In the genomic region with DNA sequence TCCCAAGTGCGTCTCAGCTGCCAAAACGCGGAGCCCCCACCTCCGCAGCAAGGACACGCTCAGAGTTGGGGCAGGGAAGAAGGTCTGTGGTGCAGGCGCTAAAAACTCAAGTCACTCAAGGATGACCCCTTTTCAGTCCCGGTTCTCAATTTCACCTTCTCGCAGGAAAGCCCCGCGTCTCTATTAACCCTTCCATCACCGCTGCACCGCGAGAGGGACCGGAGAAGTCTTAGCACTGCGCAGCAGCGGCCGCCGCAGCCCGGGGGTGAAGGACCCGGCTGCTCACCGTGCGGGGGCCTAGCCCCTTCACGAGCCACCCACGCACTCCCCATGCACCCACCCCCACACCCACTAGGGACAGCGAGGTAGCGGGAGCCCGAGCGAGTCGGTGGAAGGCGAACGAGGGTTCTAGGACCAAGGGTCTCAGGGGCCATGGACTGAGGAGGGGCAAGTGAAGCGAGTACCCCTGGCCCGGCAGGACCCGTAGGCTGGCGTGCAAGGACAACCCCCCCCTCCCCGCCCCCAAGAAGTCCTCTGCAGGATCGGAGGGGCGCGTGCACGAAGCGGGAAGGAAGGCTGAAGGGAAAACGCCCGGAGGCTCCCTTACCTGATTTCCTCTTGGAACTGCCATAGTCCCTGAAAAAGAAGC, we compare ENCODE assay signal across 8 cellular contexts.
DNase-seq lines count a peak whose midpoint lies in the region.

No MANE protein-coding gene starts in this region.

- peak overlapping the region; percentile 61 for H3K9ac ChIP-seq in GM23248

- H3K27me3 ChIP-seq in GM23248 (replicated peaks; ENCODE audit: insufficient read depth) = no peaks in the 10 kb centered on the region
- no peaks in the 10 kb centered on the region for H3K27me3 ChIP-seq in effector memory CD4-positive, alpha-beta T cell (replicated peaks; ENCODE audit: control insufficient read depth, insufficient read depth, low read length, poor library complexity, severe bottlenecking)

- H3F3A ChIP-seq in GM23248 (ENCODE audit: insufficient read depth) = peaks cover 22% of the 10 kb centered on the region

- H2AFZ ChIP-seq in GM23248 = no peak overlapping the region

- WGBS in GM23248 (ENCODE audit: low coverage in 1 of 2, low lambda C conversion rate in 2 of 2, missing lambda C conversion rate in 2 of 2), 2 experiments = 35 to 49% methylated on average over 13 to 43 of the region's 43 CpGs

- no peaks in the 10 kb centered on the region for H3K9me3 ChIP-seq in GM23248 (ENCODE audit: low read depth)
- H3K9me3 ChIP-seq in effector memory CD4-positive, alpha-beta T cell (ENCODE audit: control insufficient read depth, low read length) = no peaks in the 10 kb centered on the region

- peak overlapping the region; percentile 69 for H3K4me2 ChIP-seq in GM23248 (ENCODE audit: unreplicated experiment)

- DNase-seq in NCI-H748 (lab: John Stamatoyannopoulos, UW; ENCODE audit: unreplicated experiment) = peak; percentile 28
- no peak for DNase-seq in NCI-H748 treated with DMSO at 0.1 percent for 48 hours (lab: John Stamatoyannopoulos, UW)
- no peak for DNase-seq in GM23248
- DNase-seq in NAMALWA (ENCODE audit: low spot score) = peak; percentile 72
- peak in 2 of 3 donors; percentile 11 to 20 for DNase-seq in effector memory CD4-positive, alpha-beta T cell
- DNase-seq in stimulated activated CD8-positive, alpha-beta memory T cell treated with anti-CD3 and anti-CD28 coated beads, Interleukin-4, amount 100 ng/mL, for 24 hours (ENCODE audit: low read depth) = peak; percentile 22
- no peak for DNase-seq in NOMO-1 treated with DMSO at 0.1 percent for 48 hours (lab: John Stamatoyannopoulos, UW; ENCODE audit: unreplicated experiment)
- no peak for DNase-seq in dermis blood vessel endothelial cell

- no peaks in the 10 kb centered on the region for H3K36me3 ChIP-seq in GM23248 (ENCODE audit: low read depth)
- no peaks in the 10 kb centered on the region for H3K36me3 ChIP-seq in effector memory CD4-positive, alpha-beta T cell (ENCODE audit: control insufficient read depth, insufficient read depth, low read length)

- H3K9me2 ChIP-seq in GM23248 (ENCODE audit: insufficient read depth) = no peaks in the 10 kb centered on the region

- H3K4me3 ChIP-seq in GM23248 = peak overlapping the region; percentile 65
- peak overlapping the region; percentile 49 for H3K4me3 ChIP-seq in effector memory CD4-positive, alpha-beta T cell (ENCODE audit: insufficient read depth, low read depth, low read length, poor library complexity, severe bottlenecking)

- no peaks in the 10 kb centered on the region for H4K20me1 ChIP-seq in GM23248 (ENCODE audit: insufficient read depth)

- peaks cover 4% of the 10 kb centered on the region; the same call in 1 of the 2 replicates for H3K79me2 ChIP-seq in GM23248 (ENCODE audit: insufficient read depth)

- in situ Hi-C loops in GM23248 (cut with MboI) = no loop called here

- H3K27ac ChIP-seq in GM23248 = no peak overlapping the region
- H3K27ac ChIP-seq in effector memory CD4-positive, alpha-beta T cell (ENCODE audit: insufficient read depth, low read length, poor library complexity, severe bottlenecking) = peak overlapping the region; percentile 16

- peaks cover 28% of the 10 kb centered on the region for H3K4me1 ChIP-seq in GM23248 (ENCODE audit: insufficient read depth)
- H3K4me1 ChIP-seq in effector memory CD4-positive, alpha-beta T cell (ENCODE audit: control insufficient read depth, insufficient read depth, low read length, poor library complexity, severe bottlenecking) = peaks cover 32% of the 10 kb centered on the region

Comparison
In these comparisons a context has a peak if more than half of its experiments do, and no peak if none do; other contexts are left out.
1. DNase-seq: peak in NCI-H748 (single experiment), NAMALWA (single experiment), effector memory CD4-positive, alpha-beta T cell (2 of 3) and stimulated activated CD8-positive, alpha-beta memory T cell treated with anti-CD3 and anti-CD28 coated beads, Interleukin-4, amount 100 ng/mL, for 24 hours (single experiment); none in NCI-H748 treated with DMSO at 0.1 percent for 48 hours (single experiment), GM23248 (single experiment), NOMO-1 treated with DMSO at 0.1 percent for 48 hours (single experiment) and dermis blood vessel endothelial cell (single experiment).